In the genomic region with DNA sequence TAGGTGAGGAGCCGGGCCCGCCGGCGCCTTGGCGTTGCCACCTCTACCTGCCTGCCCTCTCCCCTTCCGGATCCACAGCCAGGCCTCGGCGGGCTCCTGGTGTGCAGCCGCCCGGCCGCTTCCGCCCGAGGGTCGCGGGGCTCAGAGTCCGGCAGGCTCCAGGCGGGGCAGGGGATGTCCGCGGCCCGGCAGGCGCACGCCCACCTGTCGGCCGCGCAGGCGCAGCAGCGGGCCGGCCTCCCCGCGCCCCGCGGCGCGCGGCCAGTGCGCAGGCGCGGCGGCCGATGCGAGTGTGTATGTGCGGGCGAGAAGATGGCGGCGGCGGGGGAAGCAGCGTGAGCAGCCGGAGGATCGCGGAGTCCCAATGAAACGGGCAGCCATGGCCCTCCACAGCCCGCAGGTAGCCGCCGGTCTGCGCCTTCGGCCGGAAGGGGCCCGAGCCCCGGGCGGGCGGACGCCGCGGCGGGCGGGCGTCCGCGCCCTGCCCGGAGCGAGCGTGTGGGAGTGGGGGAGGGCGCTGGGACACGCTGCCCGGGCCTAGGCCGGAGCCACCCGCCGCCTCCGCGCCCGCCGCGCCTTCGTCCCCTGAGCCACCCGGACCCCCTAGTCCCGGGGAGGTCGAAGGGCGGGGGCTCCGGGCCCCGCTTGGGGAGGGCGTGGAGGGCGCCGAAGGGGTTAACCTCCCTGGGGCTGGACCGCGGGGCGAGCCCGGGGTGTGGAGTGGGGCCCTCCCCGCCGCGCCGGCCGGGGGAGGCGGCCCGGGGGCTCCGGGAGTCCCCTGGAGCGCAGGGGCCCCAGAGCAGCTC, we compare ENCODE assay signal across 8 cellular contexts. TPM values are rescaled to one million over a fixed set of nuclear protein-coding genes. Genes with fewer than 3 reads are reported as not detected.
DNase-seq lines count a peak whose midpoint lies in the region; ATAC-seq and TF ChIP-seq lines count a peak whose summit lies in the region.

Gene USP10, plus strand, starts transcription at position 289 of the 806 bp plus-strand sequence. Its CDS starts 91 bp downstream, at position 380.

- H3K27ac Mint-ChIP-seq in activated B cell treated with CpG ODN at 0.5 μM for 24 hours, result peak within 1 kb of the TSS; percentile 92

- CTCF ChIA-PET in activated B cell treated with CpG ODN at 0.5 μM for 24 hours (lab: Charles Lee), result interaction anchor here (0.8 to 2.4 kb wide), 6 partner anchors 20 to 40 kb away, joined by 3 to 14 read pairs (median 4); no protein-coding TSS in a partner anchor

- H3K4me3 Mint-ChIP-seq in activated B cell treated with CpG ODN at 0.5 μM for 24 hours, result peak within 1 kb of the TSS; percentile 94

- ATAC-seq in GM18517 (IDR thresholded peaks at IDR 0.05; ENCODE audit: unreplicated experiment), result peak; percentile 79
- peak; percentile 77 for ATAC-seq in HG03025 (IDR thresholded peaks at IDR 0.05; ENCODE audit: low FRiP score, unreplicated experiment)
- ATAC-seq in activated B cell treated with CpG ODN at 0.5 μM for 24 hours (ENCODE audit: low read depth), result peak; percentile 77

- POLR2A ChIA-PET in activated B cell treated with CpG ODN at 0.5 μM for 24 hours (lab: Charles Lee), result interaction anchor here (0.5 to 2.1 kb wide), 11 partner anchors 12 to 195 kb away, joined by 3 to 14 read pairs (median 8); partner anchors contain the start of gene KLHL36

- no peaks in the 10 kb centered on the region for H3K27me3 Mint-ChIP-seq in activated B cell treated with CpG ODN at 0.5 μM for 24 hours

- H3K9me3 Mint-ChIP-seq in activated B cell treated with CpG ODN at 0.5 μM for 24 hours, result no peaks in the 10 kb centered on the region

- no peak within 1 kb of the TSS for H3K27ac ChIP-seq in caudate nucleus (ENCODE audit: low read depth, low read length)

- no peak for TF ChIP-seq CTCF in activated B cell treated with CpG ODN at 0.5 μM for 24 hours (IDR thresholded peaks at IDR 0.05)

- H3K36me3 Mint-ChIP-seq in activated B cell treated with CpG ODN at 0.5 μM for 24 hours (ENCODE audit: low read depth), result peaks cover 6% of the 10 kb centered on the region

- intact Hi-C loops in activated B cell treated with CpG ODN at 0.5 μM for 24 hours (cut with micrococcal nuclease), result loop anchor here (1.0 to 2.0 kb wide), 5 partner anchors 8 to 51 kb away; partner anchors contain the start of gene KLHL36

- H3K4me1 Mint-ChIP-seq in activated B cell treated with CpG ODN at 0.5 μM for 24 hours, result peaks cover 48% of the 10 kb centered on the region

- DNase-seq in 8988T (peak; percentile 97), NCI-H2196 (lab: John Stamatoyannopoulos, UW; ENCODE audit: unreplicated experiment) (peak; percentile 74), activated B cell treated with CpG ODN at 0.5 μM for 24 hours (peak; percentile 92), caudate nucleus (lab: John Stamatoyannopoulos, UW) (peak in 56 of 61 donors; percentile 7 to 87 (median 61)), islet precursor cell (peak; percentile 95)
- DNase-seq in stimulated activated CD4-positive, alpha-beta T cell treated with anti-CD3 and anti-CD28 coated beads, Interleukin-12 subunit alpha, Interleukin-12 subunit beta, amount 100 ng/mL, for 4 hours, result peak; percentile 80

RNA-seq across cellular contexts. Expression of gene USP10, which starts in this region (rescaled TPM):
- 138 and 147 TPM in 2 replicates for total RNA-seq in activated B cell treated with CpG ODN at 0.5 μM for 24 hours
